23 cellular contexts compared by ENCODE assay signal in genomic region chr3:75814797-75815196, GRCh38.
"Had no signal": no experiment of that assay in that cellular context is flagged by ENCODE, and none has a peak within 500 bp of the region (broad histone marks: within the 10 kb centered on the region; RNA-seq: fewer than 3 reads in every experiment).

No MANE protein-coding gene starts in this region.

- H3K36me3 ChIP-seq: MG63 had no signal

- H3K4me2 ChIP-seq: SK-N-SH had no signal

- DNase-seq: KBM-7, MG63, NCI-H1092, NCI-H1105 treated with DMSO at 0.1 percent for 48 hours, NCI-H1417 treated with DMSO at 0.1 percent for 48 hours, NCI-H146, NCI-H1694 treated with DMSO at 0.1 percent for 48 hours, NCI-H1930, NCI-H2081, NCI-H2107, NCI-H226, NCI-H446, NCI-H510A, NCI-H524 treated with DMSO at 0.1 percent for 48 hours, NCI-H69, NCI-H774, PC-3, SHP77, SK-N-SH, SW 1271, T-cell had no signal

- H3K9me3 ChIP-seq: MG63, SK-N-SH had no signal

- ATAC-seq: Panc1, PC-3, T-cell had no signal

- H3K27me3 ChIP-seq: MG63 had no signal

- H3K9ac ChIP-seq: SK-N-SH had no signal

- H3K4me1 Mint-ChIP-seq: T-cell had no signal

- H3K4me3 Mint-ChIP-seq: T-cell had no signal

- H3K36me3 Mint-ChIP-seq: T-cell had no signal

- H3K27ac ChIP-seq: RWPE1 had no signal

- H3K27ac Mint-ChIP-seq: T-cell had no signal

- H3K4me3 ChIP-seq: MG63 had no signal
